ENCODE assay signal across 8 cellular contexts in the genomic region with DNA sequence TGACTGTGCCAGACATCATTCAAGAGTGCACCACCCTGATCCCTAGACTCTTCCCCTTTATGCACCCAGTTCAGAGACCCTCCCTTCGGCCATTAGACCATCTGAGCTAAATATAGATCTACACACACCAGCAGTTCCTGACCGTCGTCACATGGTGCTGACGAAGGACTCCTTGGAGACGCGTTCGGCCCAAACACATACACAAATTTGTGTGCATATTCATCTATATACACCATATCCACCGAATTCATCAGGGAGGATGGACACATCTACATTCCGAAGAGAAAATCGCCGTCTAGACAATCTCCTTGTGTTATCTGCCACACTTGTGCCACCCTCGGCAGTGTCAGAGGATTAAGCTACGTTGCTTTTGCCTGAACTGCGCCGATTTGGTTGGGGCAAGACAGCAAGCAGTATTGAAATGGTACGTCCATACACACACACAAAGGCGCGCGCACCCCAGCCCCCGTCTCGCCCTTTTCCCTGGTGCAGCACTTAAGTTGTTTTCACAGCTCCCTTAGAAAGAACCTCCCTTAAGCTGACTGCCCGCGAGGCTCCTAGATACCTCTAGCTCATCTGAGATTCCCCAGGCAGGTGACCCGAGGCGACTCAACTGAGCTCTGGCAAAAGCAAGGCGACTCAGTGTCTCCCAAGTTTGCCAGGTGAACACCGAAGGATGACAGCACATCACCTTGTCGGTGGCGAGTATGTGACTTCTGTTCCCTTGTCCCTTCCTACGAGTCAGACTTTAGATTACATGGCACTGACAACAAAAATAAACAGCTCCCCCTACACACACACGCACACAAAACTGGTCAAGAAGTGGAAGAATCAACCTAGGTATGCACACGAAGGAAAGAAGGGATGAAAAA. TPM values are rescaled to one million over a fixed set of nuclear protein-coding genes. Genes with fewer than 3 reads are reported as not detected.
A peak's percentile ranks its signal among the peaks of the same experiment; 100 is the strongest.
DNase-seq lines count a peak whose midpoint lies in the region; ATAC-seq and TF ChIP-seq lines count a peak whose summit lies in the region.

No MANE protein-coding gene starts in this region.

- no peak for TF ChIP-seq CTCF in IMR-90 (conservative IDR thresholded peaks at IDR 0.05; ENCODE audit: low read depth, low read length)
- TF ChIP-seq CTCF in left lung (IDR thresholded peaks at IDR 0.05) = no peak

- in situ Hi-C loops in IMR-90 (cut with MboI; ENCODE audit: low sequenced_read_pairs) = no loop called here

- peak overlapping the region; percentile 93 for H3K4me2 ChIP-seq in IMR-90 (ENCODE audit: low read depth, low read length)

- no peak overlapping the region for H3K14ac ChIP-seq in IMR-90 (replicated peaks; ENCODE audit: low read depth, low read length)

- H2AK9ac ChIP-seq in IMR-90 (replicated peaks; ENCODE audit: low read depth, low read length, poor library complexity) = no peak overlapping the region

- peak overlapping the region; percentile 87 for H2AFZ ChIP-seq in IMR-90 (replicated peaks; ENCODE audit: low read length, poor library complexity)

- H2AK5ac ChIP-seq in IMR-90 (ENCODE audit: low read depth, low read length) = no peak overlapping the region

- H3K9me1 ChIP-seq in IMR-90 (ENCODE audit: insufficient read depth, low read length) = no peaks in the 10 kb centered on the region; the same call in 1 of the 2 replicates

- H3K4me3 Mint-ChIP-seq in dendritic cell treated with granulocyte-macrophage colony-stimulating factor and Interleukin-4, amounts not matched to agents 40 ng/mL and 50 ng/mL, for 4 days = peak overlapping the region; percentile 95

- no peaks in the 10 kb centered on the region for H3K9me3 Mint-ChIP-seq in dendritic cell treated with granulocyte-macrophage colony-stimulating factor and Interleukin-4, amounts not matched to agents 40 ng/mL and 50 ng/mL, for 4 days

- no peaks in the 10 kb centered on the region for H3K9me3 ChIP-seq in IMR-90 (ENCODE audit: control insufficient read depth, insufficient read depth, low read length)
- no peaks in the 10 kb centered on the region for H3K9me3 ChIP-seq in left lung

- H3K4me3 ChIP-seq in IMR-90 (ENCODE audit: insufficient read depth, low read depth, low read length) (peak overlapping the region; percentile 77), left lung (peak overlapping the region; percentile 81 to 95)

- no peaks in the 10 kb centered on the region for H4K20me1 ChIP-seq in IMR-90 (ENCODE audit: insufficient read depth, low read length)

- ATAC-seq in IMR-90 (ENCODE audit: low read depth) (0 out of 2 replicates have a peak, but pooled peaks have one; percentile 3), left lung (peak; percentile 49), HG03457 (IDR thresholded peaks at IDR 0.05; ENCODE audit: unreplicated experiment) (no peak), HG03175 (IDR thresholded peaks at IDR 0.05; ENCODE audit: unreplicated experiment) (no peak)

- no peak overlapping the region for H4K5ac ChIP-seq in IMR-90 (ENCODE audit: low read depth, low read length)

- 1% methylated on average over 10 of the region's 32 CpGs; no CpG with 5 or more reads in 1 of the 2 experiments for WGBS in IMR-90 (ENCODE audit: extremely low coverage in 2 of 2, insufficient read length in 1 of 2), 2 experiments

- H4K91ac ChIP-seq in IMR-90 (ENCODE audit: insufficient read depth, low read depth, low read length) = no peak overlapping the region

- no peak overlapping the region for H3K27ac ChIP-seq in IMR-90 (ENCODE audit: insufficient read depth, low read length)
- peak overlapping the region; percentile 95 to 96 for H3K27ac ChIP-seq in left lung

- H3K4me1 ChIP-seq in IMR-90 (ENCODE audit: control insufficient read depth, insufficient read depth, low read length) = peaks cover 2% of the 10 kb centered on the region; the same call in 1 of the 2 replicates
- peaks cover 26 to 61% of the 10 kb centered on the region in 2 donors for H3K4me1 ChIP-seq in left lung

- H3K27ac Mint-ChIP-seq in dendritic cell treated with granulocyte-macrophage colony-stimulating factor and Interleukin-4, amounts not matched to agents 40 ng/mL and 50 ng/mL, for 4 days = peak overlapping the region; percentile 94

- H3K27me3 Mint-ChIP-seq in dendritic cell treated with granulocyte-macrophage colony-stimulating factor and Interleukin-4, amounts not matched to agents 40 ng/mL and 50 ng/mL, for 4 days = no peaks in the 10 kb centered on the region

- H3K56ac ChIP-seq in IMR-90 (ENCODE audit: extremely low read depth, insufficient read depth, low read length) = no peak overlapping the region

- dilution Hi-C loops in IMR-90 (cut with HindIII; ENCODE audit: low sequenced_read_pairs, unreplicated experiment) = no loop called here

- CTCF ChIA-PET in IMR-90 (lab: Yijun Ruan, JAX) = interaction anchor here (1.3 kb wide), 1 partner anchor 31 kb away, joined by 3 read pairs; no protein-coding TSS in a partner anchor

- H2BK5ac ChIP-seq in IMR-90 (ENCODE audit: low read depth, low read length, poor library complexity, severe bottlenecking) = no peak overlapping the region

- DNase-seq in AG20443 (ENCODE audit: low spot score) (peak; percentile 9), IMR-90 (no peak), left lung (peak; percentile 77 to 83)
- DNase-seq in activated CD4-positive, alpha-beta T cell treated with anti-CD3 and anti-CD28 coated beads for 48 hours = peak; percentile 57
- DNase-seq in stimulated activated CD4-positive, alpha-beta T cell treated with anti-CD3 and anti-CD28 coated beads, Interleukin-1b, Interleukin-23, amount 100 ng/mL, for 48 hours = peak; percentile 19

- intact Hi-C loops in IMR-90 (cut with micrococcal nuclease) (loop anchor here (5.0 kb wide), 2 partner anchors 43 to 97 kb away; no protein-coding TSS in a partner anchor), left lung (cut with DNase I) (no loop called here)
- intact Hi-C loops in dendritic cell treated with granulocyte-macrophage colony-stimulating factor and Interleukin-4, amounts not matched to agents 40 ng/mL and 50 ng/mL, for 4 days (cut with micrococcal nuclease) = loop anchor here (1.0 to 5.0 kb wide), 3 partner anchors 35 to 902 kb away; a partner anchor contains a TSS

- POLR2A ChIA-PET in IMR-90 (lab: Charles Lee; ENCODE audit: unreplicated experiment) = no interaction called here

- H3K36me3 Mint-ChIP-seq in dendritic cell treated with granulocyte-macrophage colony-stimulating factor and Interleukin-4, amounts not matched to agents 40 ng/mL and 50 ng/mL, for 4 days (ENCODE audit: low read depth) = peaks cover 7% of the 10 kb centered on the region

- H3K79me1 ChIP-seq in IMR-90 (ENCODE audit: low read depth in 1 of 2, low read length in 2 of 2) = no peaks in the 10 kb centered on the region

- no peak for TF ChIP-seq RAD21 in IMR-90 (IDR thresholded peaks at IDR 0.05; ENCODE audit: low read length)

- H2BK15ac ChIP-seq in IMR-90 (ENCODE audit: low read depth, low read length) = no peak overlapping the region

- BruUV-seq in IMR-90 (replicated peaks; lab: Mats Ljungman, UMichigan) = no TSS peak

- H3K36me3 ChIP-seq in IMR-90 (ENCODE audit: control insufficient read depth, insufficient read depth, low read length) (no peaks in the 10 kb centered on the region), left lung (no peaks in the 10 kb centered on the region)

- H3K9ac ChIP-seq in IMR-90 (ENCODE audit: low read depth, low read length) = peak overlapping the region; percentile 55; the same call in 1 of the 2 replicates

- no peak overlapping the region for H2BK20ac ChIP-seq in IMR-90 (ENCODE audit: low read depth, low read length)

- H3K18ac ChIP-seq in IMR-90 (ENCODE audit: low read depth, low read length) = no peak overlapping the region

- no peak overlapping the region for H3K4ac ChIP-seq in IMR-90 (ENCODE audit: low read depth, low read length)

- peaks cover 27% of the 10 kb centered on the region for H3K27me3 ChIP-seq in IMR-90 (ENCODE audit: control insufficient read depth, insufficient read depth, low read length)
- peaks cover 0 to 18% of the 10 kb centered on the region in 2 donors for H3K27me3 ChIP-seq in left lung

- TF ChIP-seq POLR2A in IMR-90 (IDR thresholded peaks at IDR 0.05; ENCODE audit: low read depth, low read length) = no peak

- no peak overlapping the region for H4K8ac ChIP-seq in IMR-90 (ENCODE audit: low read depth in 2 of 2, low read length in 2 of 2)

- peak overlapping the region; percentile 59 for H3K23ac ChIP-seq in IMR-90 (ENCODE audit: low read depth, low read length)

- no peak overlapping the region for H2BK120ac ChIP-seq in IMR-90 (ENCODE audit: low read depth, low read length)

- peaks cover 47% of the 10 kb centered on the region for H3K4me1 Mint-ChIP-seq in dendritic cell treated with granulocyte-macrophage colony-stimulating factor and Interleukin-4, amounts not matched to agents 40 ng/mL and 50 ng/mL, for 4 days (ENCODE audit: low read depth)

TF ChIP-seq in IMR-90, 13 proteins besides CTCF, POLR2A, EP300 and RAD21:
- TF ChIP-seq, protein P1, sequence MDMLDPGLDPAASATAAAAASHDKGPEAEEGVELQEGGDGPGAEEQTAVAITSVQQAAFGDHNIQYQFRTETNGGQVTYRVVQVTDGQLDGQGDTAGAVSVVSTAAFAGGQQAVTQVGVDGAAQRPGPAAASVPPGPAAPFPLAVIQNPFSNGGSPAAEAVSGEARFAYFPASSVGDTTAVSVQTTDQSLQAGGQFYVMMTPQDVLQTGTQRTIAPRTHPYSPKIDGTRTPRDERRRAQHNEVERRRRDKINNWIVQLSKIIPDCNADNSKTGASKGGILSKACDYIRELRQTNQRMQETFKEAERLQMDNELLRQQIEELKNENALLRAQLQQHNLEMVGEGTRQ (IDR thresholded peaks at IDR 0.05; ENCODE audit: low read depth, low read length) = peak; percentile 51; the same call in 1 of the 2 replicates
- TF ChIP-seq SMC3 (IDR thresholded peaks at IDR 0.05; ENCODE audit: low read depth, low read length) = no peak

RNA-seq across cellular contexts. Expression of a gene that starts 1.0 kb away (rescaled TPM):
- total RNA-seq in IMR-90 (2012; rRNA removed) (0.28 and 0.36 TPM in 2 replicates), left lung (10 to 100 TPM; 24.8 to 34.7 TPM)
- polyA plus RNA-seq in IMR-90 (2012; rRNA removed) = 0.09 TPM in 2 replicates
- polyA plus RNA-seq in IMR-90 (2012; cell fraction: cytosol; rRNA removed) = 0.04 TPM in 1 of 2 replicates, not detected in the other
- polyA plus RNA-seq in IMR-90 (2012; cell fraction: nucleus; rRNA removed; ENCODE audit: low replicate concordance) = 0.05 and 0.10 TPM in 2 replicates

Comparison
In these comparisons a context has a peak if more than half of its experiments do, and no peak if none do; other contexts are left out.
1. ATAC-seq: peak in IMR-90 (single experiment) and left lung (single experiment); none in HG03457 (single experiment) and HG03175 (single experiment).
2. RNA of a gene that starts 1.0 kb away (total RNA-seq): 24.8 to 34.7 TPM in left lung; 0.28 to 0.36 TPM in IMR-90; every median in the first group is over 10 times any median in the second.
3. intact Hi-C loops: an anchor here in IMR-90 (5.0 kb wide) and dendritic cell treated with granulocyte-macrophage colony-stimulating factor and Interleukin-4, amounts not matched to agents 40 ng/mL and 50 ng/mL, for 4 days (1.0 to 5.0 kb wide); none called in left lung.